ENCODE assay signal across 8 cellular contexts in the genomic region with DNA sequence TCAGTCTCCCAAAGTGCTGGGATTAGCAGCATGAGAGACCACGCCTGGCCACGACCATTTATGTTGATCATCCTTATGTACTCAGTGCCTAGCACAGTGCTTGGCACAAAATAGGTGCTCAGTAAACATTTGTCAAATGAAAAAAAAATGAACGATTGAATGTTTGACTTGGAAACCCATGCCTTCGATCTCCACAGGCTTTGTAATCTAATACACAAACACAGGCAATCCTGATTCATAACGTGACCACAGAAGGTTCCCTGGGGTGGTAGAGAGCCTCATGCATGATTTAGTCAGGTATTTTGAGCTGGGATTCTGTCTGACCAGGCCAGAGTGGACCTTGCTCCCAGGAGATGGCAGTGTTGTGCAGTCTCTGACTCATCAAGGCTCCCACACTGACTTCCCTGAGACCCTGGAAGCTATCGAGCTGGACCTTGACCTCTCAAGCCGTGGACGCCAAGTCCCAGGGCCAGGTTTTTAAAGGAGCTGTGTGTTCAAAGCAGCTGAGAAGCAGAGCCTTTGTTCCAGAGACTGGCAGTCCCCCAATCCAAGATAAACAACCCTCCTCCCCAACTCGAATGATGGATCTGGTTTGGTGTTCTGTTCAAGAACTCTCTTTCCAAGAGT.
A peak's percentile ranks its signal among the peaks of the same experiment; 100 is the strongest.
DNase-seq lines count a peak whose midpoint lies in the region; ATAC-seq and TF ChIP-seq lines count a peak whose summit lies in the region.

No MANE protein-coding gene starts in this region.

- ATAC-seq in GM18502 (IDR thresholded peaks at IDR 0.05; ENCODE audit: poor library complexity, unreplicated experiment) (peak; percentile 75), HG03565 (IDR thresholded peaks at IDR 0.05; ENCODE audit: unreplicated experiment) (peak; percentile 68)

- CTCF ChIA-PET in AG04450 (lab: Charles Lee) = interaction anchor here (0.5 to 5.6 kb wide), 39 partner anchors 9 to 570 kb away, joined by 3 to 141 read pairs (median 4); no protein-coding TSS in a partner anchor

- H3K9me3 ChIP-seq in AG04450 (ENCODE audit: control insufficient read depth, insufficient read depth, low read length) = peaks cover 4% of the 10 kb centered on the region; the same call in 1 of the 2 replicates
- no peaks in the 10 kb centered on the region for H3K9me3 ChIP-seq in esophagus (ENCODE audit: control insufficient read depth in 2 of 2, insufficient read depth in 1 of 2, low read depth in 1 of 2, low read length in 1 of 2)
- H3K9me3 ChIP-seq in muscle layer of colon (ENCODE audit: low read length) = no peaks in the 10 kb centered on the region

- WGBS in esophagus, 2 donors = 25 to 27% methylated on average over 9 of the region's 9 CpGs

- DNase-seq in AG04450 (ENCODE audit: low read depth, low spot score) = peak; percentile 74
- peak; percentile 91 for DNase-seq in RPMI7951 (ENCODE audit: low read depth)
- DNase-seq in OCI-M2 (lab: John Stamatoyannopoulos, UW; ENCODE audit: unreplicated experiment) = no peak
- no peak for DNase-seq in activated CD8-positive, alpha-beta memory T cell treated with anti-CD3 and anti-CD28 coated beads, Interleukin-2, amount 50 U/mL, for 48 hours

- peak; percentile 85 for TF ChIP-seq CTCF in AG04450 (IDR thresholded peaks at IDR 0.05; ENCODE audit: low read depth, low read length)

- H3K27ac ChIP-seq in AG04450 (ENCODE audit: low read depth, low read length) = no peak overlapping the region
- peak overlapping the region; percentile 8 to 74 for H3K27ac ChIP-seq in esophagus (ENCODE audit: low read depth in 2 of 2, low read length in 1 of 2)
- peak overlapping the region; percentile 23 for H3K27ac ChIP-seq in muscle layer of colon (ENCODE audit: low read depth, low read length)

- no peak overlapping the region for H3K4me3 ChIP-seq in AG04450 (ENCODE audit: low read depth, low read length)
- H3K4me3 ChIP-seq in esophagus (ENCODE audit: low read depth in 1 of 2, low read length in 2 of 2) = no peak overlapping the region
- no peak overlapping the region for H3K4me3 ChIP-seq in muscle layer of colon (ENCODE audit: low read depth in 1 of 2, low read length in 2 of 2)

- peaks cover 2 to 16% of the 10 kb centered on the region in 2 donors for H3K4me1 ChIP-seq in esophagus (ENCODE audit: control insufficient read depth in 2 of 2, insufficient read depth in 2 of 2, low read length in 1 of 2)
- H3K4me1 ChIP-seq in muscle layer of colon (ENCODE audit: insufficient read depth, low read length) = peaks cover 11% of the 10 kb centered on the region

- no peaks in the 10 kb centered on the region for H3K36me3 ChIP-seq in esophagus (ENCODE audit: control insufficient read depth in 2 of 2, insufficient read depth in 2 of 2, low read length in 1 of 2)
- H3K36me3 ChIP-seq in muscle layer of colon (ENCODE audit: insufficient read depth, low read length) = no peaks in the 10 kb centered on the region

- no peak overlapping the region for H3K9ac ChIP-seq in muscle layer of colon (ENCODE audit: low read length)

- H3K27me3 ChIP-seq in AG04450 (ENCODE audit: control insufficient read depth, insufficient read depth, low read length) (no peaks in the 10 kb centered on the region), esophagus (ENCODE audit: control insufficient read depth in 1 of 2, insufficient read depth in 2 of 2, low read length in 2 of 2) (no peaks in the 10 kb centered on the region), muscle layer of colon (ENCODE audit: control insufficient read depth in 1 of 2, insufficient read depth in 2 of 2, low read length in 2 of 2) (no peaks in the 10 kb centered on the region)

- POLR2A ChIA-PET in AG04450 (lab: Yijun Ruan, JAX) = interaction anchor here (0.8 to 1.1 kb wide), 3 partner anchors 10 to 509 kb away, joined by 3 read pairs; no protein-coding TSS in a partner anchor

Comparison
In these comparisons a context has a peak if more than half of its experiments do, and no peak if none do; other contexts are left out.
1. DNase-seq: peak in AG04450 (single experiment) and RPMI7951 (single experiment); none in OCI-M2 (single experiment) and activated CD8-positive, alpha-beta memory T cell treated with anti-CD3 and anti-CD28 coated beads, Interleukin-2, amount 50 U/mL, for 48 hours (single experiment).